In genomic region chr20:46269372-46269771, GRCh38 we compare ENCODE assay signal across 14 cellular contexts.
"Had no signal": no experiment of that assay in that cellular context is flagged by ENCODE, and none has a peak within 500 bp of the region (broad histone marks: within the 10 kb centered on the region; RNA-seq: fewer than 3 reads in every experiment).

No MANE protein-coding gene starts in this region.

- DNase-seq: activated CD4-positive, alpha-beta T cell treated with anti-CD3 and anti-CD28 coated beads for 1 hour; activated CD4-positive, alpha-beta T cell treated with anti-CD3 and anti-CD28 coated beads, Interleukin-2, amount 50 U/mL, for 1 hour; activated CD8-positive, alpha-beta T cell treated with anti-CD3 and anti-CD28 coated beads, Interleukin-2, amount 10 ng/mL, durations not matched to agents 7 days and 5 days; activated gamma-delta T cell; activated naive CD4-positive, alpha-beta T cell treated with anti-CD3 and anti-CD28 coated beads, Interleukin-2, amount 50 U/mL, for 16 hours; activated naive CD8-positive, alpha-beta T cell treated with anti-CD3 and anti-CD28 coated beads, Interleukin-2, amount 50 U/mL, for 24 hours; effector CD4-positive, alpha-beta T cell; heart right ventricle; islet precursor cell; left cardiac atrium; right cardiac atrium; stimulated activated CD4-positive, alpha-beta T cell treated with anti-CD3 and anti-CD28 coated beads, Interleukin-1b, Interleukin-23, amount 100 ng/mL, for 48 hours; thyroid gland; upper lobe of right lung had no signal

- H3K4me3 ChIP-seq: heart right ventricle, thyroid gland, upper lobe of right lung had no signal
